In genomic region chr4:95017690-95018089, GRCh38 we compare ENCODE assay signal across 25 cellular contexts.
DNase-seq lines count a peak whose midpoint lies in the region; ATAC-seq, FAIRE-seq and TF ChIP-seq lines count a peak whose summit lies in the region.
"Had no signal": no experiment of that assay in that cellular context is flagged by ENCODE, and none has a peak within 500 bp of the region (broad histone marks: within the 10 kb centered on the region; RNA-seq: fewer than 3 reads in every experiment).

No MANE protein-coding gene starts in this region.

- H3K27me3 ChIP-seq in endodermal cell (ENCODE audit: control insufficient read depth, insufficient read depth, low read length, poor library complexity, severe bottlenecking) = no peaks in the 10 kb centered on the region
- H3K27me3 ChIP-seq in PC-9 (ENCODE audit: insufficient read depth, low read depth) = no peaks in the 10 kb centered on the region
- H3K27me3 ChIP-seq: BE2C; BLaER1 treated with 17β-estradiol and CSF1 and Interleukin-3, amounts not matched to agents 10 nM and 100 nM had no signal

- no TSS peak for BruUV-seq in PC-9 (replicated peaks; lab: Mats Ljungman, UMichigan)

- H3K9me3 ChIP-seq in endodermal cell (ENCODE audit: control insufficient read depth, low read length) (no peaks in the 10 kb centered on the region), PC-9 (ENCODE audit: insufficient read depth, low read depth) (no peaks in the 10 kb centered on the region)
- H3K9me3 ChIP-seq: BE2C; BLaER1 treated with 17β-estradiol and CSF1 and Interleukin-3, amounts not matched to agents 10 nM and 100 nM had no signal

- TF ChIP-seq CTCF in D721Med (IDR thresholded peaks at IDR 0.05; ENCODE audit: insufficient read depth, missing control alignments) (no peak), endodermal cell (conservative IDR thresholded peaks at IDR 0.05) (no peak), nephron progenitor cell (IDR thresholded peaks at IDR 0.05) (no peak), PC-9 (conservative IDR thresholded peaks at IDR 0.05) (no peak)

- H3K4me1 ChIP-seq in endodermal cell (ENCODE audit: control insufficient read depth, insufficient read depth, low read length) = peaks cover 3% of the 10 kb centered on the region
- no peaks in the 10 kb centered on the region for H3K4me1 ChIP-seq in PC-9 (replicated peaks; ENCODE audit: insufficient read depth)
- H3K4me1 ChIP-seq: BE2C; BLaER1 treated with 17β-estradiol and CSF1 and Interleukin-3, amounts not matched to agents 10 nM and 100 nM had no signal

- POLR2A ChIA-PET in PC-9 (lab: Charles Lee; ENCODE audit: unreplicated experiment) = no interaction called here

- H3K27ac ChIP-seq in endodermal cell (ENCODE audit: low read depth, low read length) (no peak overlapping the region), PC-9 (no peak overlapping the region)
- H3K27ac ChIP-seq: 22Rv1; BLaER1 treated with 17β-estradiol and CSF1 and Interleukin-3, amounts not matched to agents 10 nM and 100 nM; GM23248 had no signal

- peak overlapping the region; percentile 51 for H3K4me3 ChIP-seq in endodermal cell (ENCODE audit: low read length)
- no peak overlapping the region for H3K4me3 ChIP-seq in PC-9
- H3K4me3 ChIP-seq: BLaER1 treated with 17β-estradiol and CSF1 and Interleukin-3, amounts not matched to agents 10 nM and 100 nM; GM23248 had no signal

- H3K4me1 Mint-ChIP-seq in endodermal cell = peaks cover 32% of the 10 kb centered on the region
- peaks cover 35% of the 10 kb centered on the region for H3K4me1 Mint-ChIP-seq in nephron progenitor cell
- H3K4me1 Mint-ChIP-seq: CD14-positive monocyte; CD8-positive, alpha-beta memory T cell had no signal

- H3K9me3 Mint-ChIP-seq in endodermal cell = no peaks in the 10 kb centered on the region
- H3K9me3 Mint-ChIP-seq in nephron progenitor cell = no peaks in the 10 kb centered on the region
- H3K9me3 Mint-ChIP-seq: CD4-positive, alpha-beta T cell; CD8-positive, alpha-beta memory T cell had no signal

- no peaks in the 10 kb centered on the region for H3K9me2 ChIP-seq in PC-9 (ENCODE audit: insufficient read depth)

- 84 to 89% methylated on average over 1 to 2 of the region's 2 CpGs for WGBS in endodermal cell (ENCODE audit: insufficient coverage in 1 of 2, insufficient read length in 1 of 2), 2 experiments

- CTCF ChIA-PET in PC-9 (lab: Charles Lee) = no interaction called here

- H3K4me2 ChIP-seq in PC-9 = no peak overlapping the region
- H3K4me2 ChIP-seq: BLaER1 treated with 17β-estradiol and CSF1 and Interleukin-3, amounts not matched to agents 10 nM and 100 nM had no signal

- DNase-seq in DMS 273 (lab: John Stamatoyannopoulos, UW; ENCODE audit: unreplicated experiment) (peak; percentile 22), DMS 273 treated with DMSO at 0.1 percent for 48 hours (lab: John Stamatoyannopoulos, UW) (no peak), D721Med (ENCODE audit: insufficient read length, low spot score) (no peak), endodermal cell (no peak), nephron progenitor cell (no peak), PC-9 (no peak)
- DNase-seq: ACHN; AML-193; BE2C; Calu3; CD4-positive, alpha-beta T cell; CD8-positive, alpha-beta memory T cell; DMS79 treated with DMSO at 0.1 percent for 48 hours; GM23248; H7; HCEC 1CT had no signal

- H3F3A ChIP-seq in PC-9 (ENCODE audit: insufficient read depth, low read depth) = no peaks in the 10 kb centered on the region

- H3K79me2 ChIP-seq in PC-9 (ENCODE audit: low read depth) = no peaks in the 10 kb centered on the region

- H4K20me1 ChIP-seq in PC-9 (ENCODE audit: insufficient read depth) = no peaks in the 10 kb centered on the region
- H4K20me1 ChIP-seq: BLaER1 treated with 17β-estradiol and CSF1 and Interleukin-3, amounts not matched to agents 10 nM and 100 nM had no signal

- FAIRE-seq in D721Med (lab: Jason Lieb, UNC) = peak; percentile 16
- FAIRE-seq: G401.6, GM12892, GM19239, H1 had no signal

- H3K36me3 Mint-ChIP-seq in endodermal cell (ENCODE audit: low read depth) = no peaks in the 10 kb centered on the region
- no peaks in the 10 kb centered on the region for H3K36me3 Mint-ChIP-seq in nephron progenitor cell (ENCODE audit: low read depth)
- H3K36me3 Mint-ChIP-seq: CD14-positive monocyte; CD8-positive, alpha-beta memory T cell had no signal

- ATAC-seq in GM21619 (IDR thresholded peaks at IDR 0.05; ENCODE audit: unreplicated experiment) (no peak), GM21717 (IDR thresholded peaks at IDR 0.05; ENCODE audit: unreplicated experiment) (no peak)

- H3K36me3 ChIP-seq in endodermal cell (ENCODE audit: control insufficient read depth, insufficient read depth, low read length) = no peaks in the 10 kb centered on the region
- H3K36me3 ChIP-seq in PC-9 (ENCODE audit: low read depth) = no peaks in the 10 kb centered on the region
- H3K36me3 ChIP-seq: BE2C; BLaER1 treated with 17β-estradiol and CSF1 and Interleukin-3, amounts not matched to agents 10 nM and 100 nM had no signal

- no peak overlapping the region for H3K27ac Mint-ChIP-seq in endodermal cell
- peak overlapping the region; percentile 31 for H3K27ac Mint-ChIP-seq in nephron progenitor cell
- H3K27ac Mint-ChIP-seq: CD14-positive monocyte; CD4-positive, alpha-beta T cell; CD8-positive, alpha-beta memory T cell had no signal

- no peak overlapping the region for H3K9ac ChIP-seq in endodermal cell (ENCODE audit: extremely low read depth, low read length, poor library complexity, severe bottlenecking)
- H3K9ac ChIP-seq: BLaER1 treated with 17β-estradiol and CSF1 and Interleukin-3, amounts not matched to agents 10 nM and 100 nM; GM23248 had no signal

- intact Hi-C loops in PC-9 (cut with micrococcal nuclease; ENCODE audit: unreplicated experiment) = no loop called here

- H3K27me3 Mint-ChIP-seq in endodermal cell (ENCODE audit: insufficient read depth) (no peaks in the 10 kb centered on the region), nephron progenitor cell (ENCODE audit: low read depth, poor library complexity) (no peaks in the 10 kb centered on the region)
- H3K27me3 Mint-ChIP-seq: CD4-positive, alpha-beta T cell; CD8-positive, alpha-beta memory T cell had no signal

- H2AFZ ChIP-seq in PC-9 = no peak overlapping the region
- H2AFZ ChIP-seq: GM23248 had no signal

- peak overlapping the region; percentile 10 for H3K4me3 Mint-ChIP-seq in endodermal cell
- H3K4me3 Mint-ChIP-seq in nephron progenitor cell = no peak overlapping the region
- H3K4me3 Mint-ChIP-seq: CD14-positive monocyte; CD4-positive, alpha-beta T cell; CD8-positive, alpha-beta memory T cell had no signal
